Comparison of ENCODE assay signal across 16 cellular contexts in the genomic region with DNA sequence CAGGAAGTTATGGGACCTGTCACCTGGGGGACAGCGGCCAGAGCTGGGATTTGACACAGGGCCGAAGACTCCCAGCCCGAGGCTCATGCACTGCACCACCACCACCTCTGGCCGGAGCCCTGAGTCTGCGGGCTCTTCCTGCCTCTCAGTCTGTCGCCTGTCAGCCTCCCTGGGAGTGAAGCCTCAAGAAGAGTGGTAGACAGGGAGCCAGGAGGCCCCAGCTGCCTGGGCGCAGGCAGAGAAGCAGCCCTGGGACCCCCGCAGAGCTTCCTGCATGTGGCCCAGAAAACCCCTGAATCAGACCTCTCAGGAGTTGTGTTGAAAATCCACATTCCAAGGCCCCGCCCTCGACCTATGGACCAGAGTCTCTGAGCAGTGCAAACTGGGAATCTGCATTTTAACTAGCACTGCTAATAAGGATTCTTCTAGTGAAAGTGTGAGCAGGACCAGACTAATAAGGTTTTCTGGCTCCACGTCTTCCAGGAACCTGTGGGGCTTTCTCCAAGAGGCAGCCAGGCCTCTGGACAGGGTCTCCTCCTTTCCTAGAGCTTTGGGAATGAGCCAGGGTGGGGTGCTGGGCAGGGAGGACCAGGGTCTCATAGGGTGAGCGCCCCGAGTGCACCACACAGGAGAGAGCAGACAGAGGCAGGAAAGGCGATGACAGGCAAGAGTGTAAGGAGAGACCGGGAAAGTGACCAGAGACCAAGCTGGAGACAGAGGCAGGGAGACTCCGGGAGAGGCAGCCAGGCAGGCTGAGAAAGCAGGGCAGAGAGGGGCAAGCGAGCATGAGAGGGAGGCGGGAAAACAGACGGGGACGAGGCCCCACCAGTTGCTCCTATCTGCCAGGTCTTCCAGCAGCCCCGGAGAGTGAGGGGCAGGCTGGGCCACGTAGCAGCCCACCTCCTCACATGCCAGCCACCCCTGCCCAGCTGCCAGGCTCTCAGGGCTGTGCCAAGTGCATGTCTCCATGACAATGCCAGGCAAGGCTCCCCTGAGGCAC.
"Had no signal": no experiment of that assay in that cellular context is flagged by ENCODE, and none has a peak within 500 bp of the region (broad histone marks: within the 10 kb centered on the region; RNA-seq: fewer than 3 reads in every experiment).

No MANE protein-coding gene starts in this region.

- DNase-seq: activated CD4-positive, alpha-beta T cell treated with anti-CD3 and anti-CD28 coated beads, Interleukin-2, amount 50 U/mL, for 48 hours; activated CD4-positive, CD25-positive, alpha-beta regulatory T cell treated with anti-CD3 and anti-CD28 coated beads, Interleukin-2, amount 50 U/mL, for 72 hours; activated naive CD8-positive, alpha-beta T cell treated with anti-CD3 and anti-CD28 coated beads, Interleukin-2, amount 10 ng/mL, durations not matched to agents 7 days and 5 days; effector memory CD8-positive, alpha-beta T cell; mesenchymal stem cell; stimulated activated CD4-positive, alpha-beta T cell treated with anti-CD3 and anti-CD28 coated beads, Interleukin-1b, Interleukin-23, amount 100 ng/mL, for 48 hours; T-helper 1 cell; T1000 had no signal

- H3K4me3 Mint-ChIP-seq: activated naive CD8-positive, alpha-beta T cell treated with anti-CD3 and anti-CD28 coated beads, Interleukin-2, amount 10 ng/mL, durations not matched to agents 7 days and 5 days; brain; central memory CD8-positive, alpha-beta T cell; dendritic cell treated with granulocyte-macrophage colony-stimulating factor and Interleukin-4, amounts not matched to agents 40 ng/mL and 50 ng/mL, for 4 days; effector memory CD8-positive, alpha-beta T cell; neural progenitor cell had no signal

- H3K36me3 ChIP-seq: neural progenitor cell, tibial artery had no signal

- H3K27ac Mint-ChIP-seq: activated naive CD8-positive, alpha-beta T cell treated with anti-CD3 and anti-CD28 coated beads, Interleukin-2, amount 10 ng/mL, durations not matched to agents 7 days and 5 days; brain; dendritic cell treated with granulocyte-macrophage colony-stimulating factor and Interleukin-4, amounts not matched to agents 40 ng/mL and 50 ng/mL, for 4 days; neural progenitor cell had no signal

- H3K4me1 Mint-ChIP-seq: neural progenitor cell had no signal

- H3K9me3 Mint-ChIP-seq: central memory CD8-positive, alpha-beta T cell; effector memory CD8-positive, alpha-beta T cell had no signal

- H3K4me1 ChIP-seq: neural progenitor cell, parathyroid adenoma had no signal

- H3K27me3 ChIP-seq: neural progenitor cell had no signal

- H3K27ac ChIP-seq: epithelial cell of prostate, neural progenitor cell, parathyroid adenoma, tibial artery had no signal

- ATAC-seq: effector memory CD8-positive, alpha-beta T cell; SK-N-SH treated with all-trans-retinoic acid at 6 μM for 48 hours had no signal

- H3K27me3 Mint-ChIP-seq: activated naive CD8-positive, alpha-beta T cell treated with anti-CD3 and anti-CD28 coated beads, Interleukin-2, amount 10 ng/mL, durations not matched to agents 7 days and 5 days; central memory CD8-positive, alpha-beta T cell; effector memory CD8-positive, alpha-beta T cell had no signal

- H3K36me3 Mint-ChIP-seq: brain, neural progenitor cell had no signal

- H3K4me3 ChIP-seq: neural progenitor cell, tibial artery had no signal
